ENCODE assay signal across 8 cellular contexts in genomic region chr2:238203104-238203972, GRCh38. TPM values are rescaled to one million over a fixed set of nuclear protein-coding genes. Genes with fewer than 3 reads are reported as not detected.
DNase-seq lines count a peak whose midpoint lies in the region; ATAC-seq and TF ChIP-seq lines count a peak whose summit lies in the region.

Gene ILKAP (minus strand): TSS chr2:238203695. CDS start chr2:238203553, 142 bp downstream.

- no peaks in the 10 kb centered on the region for H3K36me3 ChIP-seq in kidney epithelial cell (ENCODE audit: control insufficient read depth, insufficient read depth, low read length)

- ATAC-seq in GM19035 (IDR thresholded peaks at IDR 0.05; ENCODE audit: unreplicated experiment) (peak; percentile 94), HG03280 (IDR thresholded peaks at IDR 0.05; ENCODE audit: unreplicated experiment) (peak; percentile 96)

- DNase-seq in AG20443 (ENCODE audit: low spot score) (peak; percentile 100), NCI-H446 treated with DMSO at 0.1 percent for 48 hours (lab: John Stamatoyannopoulos, UW) (peak; percentile 66), cerebellar nuclear complex (lab: John Stamatoyannopoulos, UW) (peak; percentile 22 to 48), kidney epithelial cell (ENCODE audit: low read depth) (no peak)
- peak; percentile 84 for DNase-seq in activated CD4-positive, alpha-beta T cell treated with anti-CD3 and anti-CD28 coated beads for 1 hour
- DNase-seq in stimulated activated CD4-positive, alpha-beta T cell treated with anti-CD3 and anti-CD28 coated beads, Interleukin-15, amount 100 ng/mL, for 48 hours (ENCODE audit: low read depth in 2 of 2) = peak; percentile 79 to 86

- peak within 1 kb of the TSS; percentile 74 for H3K4me3 ChIP-seq in kidney epithelial cell (ENCODE audit: low read depth, low read length)

- TF ChIP-seq CTCF in kidney epithelial cell (IDR thresholded peaks at IDR 0.05; ENCODE audit: insufficient read depth, low read length, poor library complexity, severe bottlenecking) = no peak

- H3K27me3 ChIP-seq in kidney epithelial cell (ENCODE audit: control insufficient read depth, insufficient read depth, low read length) = no peaks in the 10 kb centered on the region

RNA-seq across cellular contexts. Expression of gene ILKAP, which starts in this region (rescaled TPM):
- total RNA-seq in kidney epithelial cell = 26.5 and 29.5 TPM in 2 replicates
